ENCODE assay signal across 15 cellular contexts in the genomic region with DNA sequence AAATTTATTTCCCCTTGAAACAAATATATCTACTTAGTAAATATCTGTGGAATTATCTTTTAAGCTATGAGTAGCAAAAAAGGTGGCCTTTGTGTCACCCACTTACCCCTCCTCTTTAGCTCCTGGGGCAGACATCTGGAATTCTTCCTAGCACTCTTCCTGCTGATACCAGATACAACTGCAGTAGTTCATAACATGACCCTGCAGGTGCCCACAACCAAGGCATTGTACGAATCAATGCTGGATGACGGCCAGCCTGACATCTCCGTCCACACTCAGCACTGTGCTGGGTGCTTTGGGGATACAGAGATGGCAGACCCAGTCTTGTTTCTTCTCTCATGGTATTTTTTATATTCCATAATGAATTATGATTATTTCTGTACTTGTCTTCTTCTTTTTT.
DNase-seq lines count a peak whose midpoint lies in the region; ATAC-seq and TF ChIP-seq lines count a peak whose summit lies in the region.
"Had no signal": no experiment of that assay in that cellular context is flagged by ENCODE, and none has a peak within 500 bp of the region (broad histone marks: within the 10 kb centered on the region; RNA-seq: fewer than 3 reads in every experiment).

No MANE protein-coding gene starts in this region.

- no peak overlapping the region for H3K4me2 ChIP-seq in SK-N-SH
- H3K4me2 ChIP-seq: PC-9 had no signal

- peak in 1 of 2 experiments; percentile 70; a peak in 1 of 4 replicates for TF ChIP-seq EP300 in SK-N-SH (IDR thresholded peaks at IDR 0.05; ENCODE audit: borderline replicate concordance in 1 of 2, low read depth in 1 of 2, low read length in 1 of 2)

- no peak for TF ChIP-seq RAD21 in SK-N-SH (IDR thresholded peaks at IDR 0.05; ENCODE audit: low read length)

- CTCF ChIA-PET in SK-N-SH (lab: Yijun Ruan, JAX) = interaction anchor here (0.6 to 1.0 kb wide), 2 partner anchors 71 to 197 kb away, joined by 3 to 4 read pairs; no protein-coding TSS in a partner anchor

- H3K4me1 ChIP-seq in SK-N-SH (ENCODE audit: control insufficient read depth in 1 of 2, insufficient read depth in 2 of 2, low read depth in 1 of 2, low read length in 1 of 2) (peaks cover 0 to 6% of the 10 kb centered on the region in 2 experiments; a peak in 1 of 4 replicates), BE2C (peaks cover 2% of the 10 kb centered on the region; the same call in 1 of the 2 replicates)
- H3K4me1 ChIP-seq: Caco-2 had no signal

- no peaks in the 10 kb centered on the region for H3F3A ChIP-seq in SK-N-SH (replicated peaks; ENCODE audit: insufficient read depth)

- no peaks in the 10 kb centered on the region for H3K9me2 ChIP-seq in SK-N-SH

- H3K27ac ChIP-seq in SK-N-SH (ENCODE audit: low read depth in 2 of 2, low read length in 1 of 2) = no peak overlapping the region; a peak in 1 of 4 replicates
- H3K27ac ChIP-seq: PC-9 had no signal

- H3K9me3 ChIP-seq in SK-N-SH = no peaks in the 10 kb centered on the region
- H3K9me3 ChIP-seq in BE2C = no peaks in the 10 kb centered on the region
- H3K9me3 ChIP-seq: Caco-2 had no signal

- H3K27me3 ChIP-seq in SK-N-SH (ENCODE audit: insufficient read depth) (no peaks in the 10 kb centered on the region; the same call in 1 of the 2 replicates), BE2C (no peaks in the 10 kb centered on the region)

- TF ChIP-seq CTCF in SK-N-SH (IDR thresholded peaks at IDR 0.05) (no peak), BE2C (IDR thresholded peaks at IDR 0.05; ENCODE audit: low read depth, low read length) (no peak)

- no peaks in the 10 kb centered on the region for H3K9me3 Mint-ChIP-seq in activated T-helper 17 cell treated with anti-CD3 and anti-CD28 coated beads, Interleukin-2, amount 50 U/mL, for 72 hours

- H3K79me2 ChIP-seq in SK-N-SH (ENCODE audit: insufficient read depth) = no peaks in the 10 kb centered on the region

- peak overlapping the region; percentile 73 for H3K4me3 Mint-ChIP-seq in activated T-helper 17 cell treated with anti-CD3 and anti-CD28 coated beads, Interleukin-2, amount 50 U/mL, for 72 hours

- peak; percentile 55 for DNase-seq in SK-N-SH
- DNase-seq in BE2C = peak; percentile 52
- DNase-seq in pons (ENCODE audit: low spot score) = peak; percentile 44
- no peak for DNase-seq in AG20443 (ENCODE audit: low spot score)
- no peak for DNase-seq in RPMI8226
- DNase-seq: C1 segment of cervical spinal cord, Caco-2, DMS153, NCI-H187 treated with DMSO at 0.1 percent for 48 hours, NCI-H446, NCI-H69, PC-9 had no signal

- H3K9ac ChIP-seq in SK-N-SH = no peak overlapping the region

- POLR2A ChIA-PET in SK-N-SH (lab: Yijun Ruan, JAX) = no interaction called here

- H3K27me3 Mint-ChIP-seq in activated T-helper 17 cell treated with anti-CD3 and anti-CD28 coated beads, Interleukin-2, amount 50 U/mL, for 72 hours = no peaks in the 10 kb centered on the region

- no peaks in the 10 kb centered on the region for H4K20me1 ChIP-seq in SK-N-SH (ENCODE audit: insufficient read depth)

- H2AFZ ChIP-seq in SK-N-SH (ENCODE audit: low read depth) = no peak overlapping the region
- H2AFZ ChIP-seq: PC-9 had no signal

- peaks cover 6% of the 10 kb centered on the region for H3K4me1 Mint-ChIP-seq in activated T-helper 17 cell treated with anti-CD3 and anti-CD28 coated beads, Interleukin-2, amount 50 U/mL, for 72 hours

- H3K4me3 ChIP-seq in SK-N-SH (ENCODE audit: low read depth in 2 of 2, low read length in 1 of 2) (no peak overlapping the region), BE2C (ENCODE audit: low read depth, low read length) (no peak overlapping the region)
- H3K4me3 ChIP-seq: PC-9 had no signal

- 46% methylated on average over 3 of the region's 3 CpGs for WGBS in SK-N-SH (ENCODE audit: low lambda C conversion rate)

- H3K27ac Mint-ChIP-seq in activated T-helper 17 cell treated with anti-CD3 and anti-CD28 coated beads, Interleukin-2, amount 50 U/mL, for 72 hours = peak overlapping the region; percentile 43

- no peak for ATAC-seq in SK-N-SH treated with all-trans-retinoic acid at 6 μM for 48 hours
- no peak for ATAC-seq in activated T-helper 17 cell treated with anti-CD3 and anti-CD28 coated beads, Interleukin-2, amount 50 U/mL, for 72 hours (replicated peaks)
- ATAC-seq in GM18502 (IDR thresholded peaks at IDR 0.05; ENCODE audit: poor library complexity, unreplicated experiment) = no peak

- H3K36me3 ChIP-seq in SK-N-SH (replicated peaks in 1 of 2; ENCODE audit: control insufficient read depth in 1 of 2, insufficient read depth in 2 of 2, low read length in 1 of 2) (no peaks in the 10 kb centered on the region), BE2C (no peaks in the 10 kb centered on the region)

- H3K36me3 Mint-ChIP-seq in activated T-helper 17 cell treated with anti-CD3 and anti-CD28 coated beads, Interleukin-2, amount 50 U/mL, for 72 hours (ENCODE audit: low read depth) = no peaks in the 10 kb centered on the region

TF ChIP-seq in SK-N-SH, 30 proteins besides CTCF, POLR2A, EP300 and RAD21:
- no peak for TF ChIP-seq EZH2phosphoT487 (IDR thresholded peaks at IDR 0.05; ENCODE audit: borderline replicate concordance, low read depth)
- TF ChIP-seq POLR2AphosphoS5 (IDR thresholded peaks at IDR 0.05; ENCODE audit: low read depth, low read length) = no peak
- peak; percentile 46; the same call in 1 of the 2 replicates for TF ChIP-seq MXI1 (IDR thresholded peaks at IDR 0.05; ENCODE audit: low read depth, low read length)
- TF ChIP-seq FOXJ3 (CRISPR knock-in tag; IDR thresholded peaks at IDR 0.05) = 0 out of 2 replicates have a peak, but pooled peaks have one; percentile 26
- TF ChIP-seq CHD2 (IDR thresholded peaks at IDR 0.05; ENCODE audit: low read length, partially characterized antibody) = peak; percentile 81
- TF ChIP-seq JUND (IDR thresholded peaks at IDR 0.05) = no peak
- peak; percentile 58 for TF ChIP-seq GATA2 (CRISPR knock-in tag; IDR thresholded peaks at IDR 0.05)
- peak; percentile 85 for TF ChIP-seq RCOR1 (IDR thresholded peaks at IDR 0.05; ENCODE audit: low read length)
TF ChIP-seq in SK-N-SH: peak in this region for 5.

TF ChIP-seq in SK-N-SH treated with all-trans-retinoic acid at 6 μM for 48 hours, 23 proteins besides CTCF, POLR2A, EP300 and RAD21:
- TF ChIP-seq ZNF70 (CRISPR knock-in tag; IDR thresholded peaks at IDR 0.05) (no peak), CSDC2 (CRISPR knock-in tag; IDR thresholded peaks at IDR 0.05) (no peak), ZNF8 (CRISPR knock-in tag; IDR thresholded peaks at IDR 0.05) (no peak), ZFP30 (CRISPR knock-in tag; IDR thresholded peaks at IDR 0.05) (no peak), TCF4 (CRISPR knock-in tag; IDR thresholded peaks at IDR 0.05; ENCODE audit: borderline replicate concordance) (no peak), ARNTL (CRISPR knock-in tag; IDR thresholded peaks at IDR 0.05; ENCODE audit: borderline replicate concordance, low read depth) (no peak), ESRRG (CRISPR knock-in tag; IDR thresholded peaks at IDR 0.05) (no peak), SNAI2 (CRISPR knock-in tag; IDR thresholded peaks at IDR 0.05) (no peak)
- TF ChIP-seq, protein P1, sequence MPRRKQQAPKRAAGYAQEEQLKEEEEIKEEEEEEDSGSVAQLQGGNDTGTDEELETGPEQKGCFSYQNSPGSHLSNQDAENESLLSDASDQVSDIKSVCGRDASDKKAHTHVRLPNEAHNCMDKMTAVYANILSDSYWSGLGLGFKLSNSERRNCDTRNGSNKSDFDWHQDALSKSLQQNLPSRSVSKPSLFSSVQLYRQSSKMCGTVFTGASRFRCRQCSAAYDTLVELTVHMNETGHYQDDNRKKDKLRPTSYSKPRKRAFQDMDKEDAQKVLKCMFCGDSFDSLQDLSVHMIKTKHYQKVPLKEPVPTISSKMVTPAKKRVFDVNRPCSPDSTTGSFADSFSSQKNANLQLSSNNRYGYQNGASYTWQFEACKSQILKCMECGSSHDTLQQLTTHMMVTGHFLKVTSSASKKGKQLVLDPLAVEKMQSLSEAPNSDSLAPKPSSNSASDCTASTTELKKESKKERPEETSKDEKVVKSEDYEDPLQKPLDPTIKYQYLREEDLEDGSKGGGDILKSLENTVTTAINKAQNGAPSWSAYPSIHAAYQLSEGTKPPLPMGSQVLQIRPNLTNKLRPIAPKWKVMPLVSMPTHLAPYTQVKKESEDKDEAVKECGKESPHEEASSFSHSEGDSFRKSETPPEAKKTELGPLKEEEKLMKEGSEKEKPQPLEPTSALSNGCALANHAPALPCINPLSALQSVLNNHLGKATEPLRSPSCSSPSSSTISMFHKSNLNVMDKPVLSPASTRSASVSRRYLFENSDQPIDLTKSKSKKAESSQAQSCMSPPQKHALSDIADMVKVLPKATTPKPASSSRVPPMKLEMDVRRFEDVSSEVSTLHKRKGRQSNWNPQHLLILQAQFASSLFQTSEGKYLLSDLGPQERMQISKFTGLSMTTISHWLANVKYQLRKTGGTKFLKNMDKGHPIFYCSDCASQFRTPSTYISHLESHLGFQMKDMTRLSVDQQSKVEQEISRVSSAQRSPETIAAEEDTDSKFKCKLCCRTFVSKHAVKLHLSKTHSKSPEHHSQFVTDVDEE (CRISPR knock-in tag; IDR thresholded peaks at IDR 0.05) = no peak

Comparison
In these comparisons a context has a peak if more than half of its experiments do, and no peak if none do; other contexts are left out.
1. DNase-seq: peak in SK-N-SH (single experiment), BE2C (single experiment) and pons (single experiment); none in AG20443 (single experiment) and RPMI8226 (single experiment).